Comparison of ENCODE assay signal across 1 cellular context in the genomic region with DNA sequence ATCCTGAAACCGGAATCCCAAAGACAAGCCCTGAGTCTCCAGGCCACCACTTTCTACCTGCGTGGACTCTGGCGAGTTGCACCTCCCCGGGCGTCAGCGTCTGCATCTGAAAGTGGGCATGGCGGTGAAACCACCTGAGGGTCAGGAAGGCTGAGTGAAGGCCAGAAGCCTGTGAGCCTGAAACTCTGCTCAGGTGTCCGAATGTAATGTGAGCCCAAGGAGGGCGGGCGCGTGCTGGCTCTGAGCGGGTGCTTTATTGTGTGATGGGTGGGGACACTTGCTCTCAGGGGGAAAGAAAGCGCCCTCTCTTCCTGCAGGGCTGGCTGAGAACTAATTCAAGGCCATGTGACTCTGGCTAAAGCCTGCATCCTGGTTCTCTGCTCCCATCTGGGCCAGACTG.
A peak's percentile ranks its signal among the peaks of the same experiment; 100 is the strongest.
TF ChIP-seq lines count a peak whose summit lies in the region.

No MANE protein-coding gene starts in this region.

TF ChIP-seq in Ishikawa, 13 proteins besides CTCF, POLR2A, EP300 and RAD21:
- TF ChIP-seq, protein P1, sequence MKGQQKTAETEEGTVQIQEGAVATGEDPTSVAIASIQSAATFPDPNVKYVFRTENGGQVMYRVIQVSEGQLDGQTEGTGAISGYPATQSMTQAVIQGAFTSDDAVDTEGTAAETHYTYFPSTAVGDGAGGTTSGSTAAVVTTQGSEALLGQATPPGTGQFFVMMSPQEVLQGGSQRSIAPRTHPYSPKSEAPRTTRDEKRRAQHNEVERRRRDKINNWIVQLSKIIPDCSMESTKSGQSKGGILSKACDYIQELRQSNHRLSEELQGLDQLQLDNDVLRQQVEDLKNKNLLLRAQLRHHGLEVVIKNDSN (IDR thresholded peaks at IDR 0.05): peak; percentile 81
- TF ChIP-seq TEAD4 (IDR thresholded peaks at IDR 0.05): no peak
